1 cellular context compared by ENCODE assay signal in the genomic region with DNA sequence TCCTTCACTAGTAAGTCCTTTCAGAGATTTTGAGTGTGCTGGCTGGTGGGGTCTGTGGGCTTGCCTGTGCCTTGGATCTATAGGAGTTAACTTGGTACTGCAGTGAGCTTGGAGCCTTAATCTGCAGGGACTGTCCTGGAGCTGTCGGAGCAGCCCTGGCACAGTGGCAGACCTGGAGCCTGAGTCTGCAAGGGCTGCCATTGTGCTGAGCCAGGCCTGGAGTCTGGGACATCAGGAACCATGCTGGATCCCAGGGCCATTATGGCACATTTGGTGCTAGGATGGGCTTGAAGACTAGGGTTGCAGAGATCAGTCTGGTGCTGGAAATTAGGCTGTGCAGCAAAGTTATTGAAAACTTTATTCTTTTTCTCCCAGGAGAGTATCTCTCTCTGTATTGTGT.
TF ChIP-seq lines count a peak whose summit lies in the region.

No MANE protein-coding gene starts in this region.

TF ChIP-seq in IMR-90, 13 proteins besides CTCF, POLR2A, EP300 and RAD21:
- TF ChIP-seq, protein P1, sequence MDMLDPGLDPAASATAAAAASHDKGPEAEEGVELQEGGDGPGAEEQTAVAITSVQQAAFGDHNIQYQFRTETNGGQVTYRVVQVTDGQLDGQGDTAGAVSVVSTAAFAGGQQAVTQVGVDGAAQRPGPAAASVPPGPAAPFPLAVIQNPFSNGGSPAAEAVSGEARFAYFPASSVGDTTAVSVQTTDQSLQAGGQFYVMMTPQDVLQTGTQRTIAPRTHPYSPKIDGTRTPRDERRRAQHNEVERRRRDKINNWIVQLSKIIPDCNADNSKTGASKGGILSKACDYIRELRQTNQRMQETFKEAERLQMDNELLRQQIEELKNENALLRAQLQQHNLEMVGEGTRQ (IDR thresholded peaks at IDR 0.05; ENCODE audit: low read depth, low read length) = no peak
- TF ChIP-seq SMC3 (IDR thresholded peaks at IDR 0.05; ENCODE audit: low read depth, low read length) (no peak), RFX5 (IDR thresholded peaks at IDR 0.05; ENCODE audit: low read depth, low read length) (no peak), CHD1 (IDR thresholded peaks at IDR 0.05; ENCODE audit: low read depth, low read length) (no peak), NFE2L2 (IDR thresholded peaks at IDR 0.05; ENCODE audit: low read depth, low read length) (no peak), FOS (IDR thresholded peaks at IDR 0.05; ENCODE audit: low read depth, low read length) (no peak), BHLHE40 (IDR thresholded peaks at IDR 0.05; ENCODE audit: low read depth, low read length) (no peak), RCOR1 (IDR thresholded peaks at IDR 0.05; ENCODE audit: insufficient replicate concordance, low read length) (no peak), CEBPB (IDR thresholded peaks at IDR 0.05; ENCODE audit: low read depth, low read length) (no peak), MAZ (IDR thresholded peaks at IDR 0.05; ENCODE audit: borderline replicate concordance, low read depth, low read length) (no peak), MAFK (IDR thresholded peaks at IDR 0.05; ENCODE audit: low read depth, low read length) (no peak), MXI1 (IDR thresholded peaks at IDR 0.05; ENCODE audit: borderline replicate concordance, low read depth, low read length) (no peak)
- TF ChIP-seq, protein P2, sequence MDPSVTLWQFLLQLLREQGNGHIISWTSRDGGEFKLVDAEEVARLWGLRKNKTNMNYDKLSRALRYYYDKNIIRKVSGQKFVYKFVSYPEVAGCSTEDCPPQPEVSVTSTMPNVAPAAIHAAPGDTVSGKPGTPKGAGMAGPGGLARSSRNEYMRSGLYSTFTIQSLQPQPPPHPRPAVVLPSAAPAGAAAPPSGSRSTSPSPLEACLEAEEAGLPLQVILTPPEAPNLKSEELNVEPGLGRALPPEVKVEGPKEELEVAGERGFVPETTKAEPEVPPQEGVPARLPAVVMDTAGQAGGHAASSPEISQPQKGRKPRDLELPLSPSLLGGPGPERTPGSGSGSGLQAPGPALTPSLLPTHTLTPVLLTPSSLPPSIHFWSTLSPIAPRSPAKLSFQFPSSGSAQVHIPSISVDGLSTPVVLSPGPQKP (IDR thresholded peaks at IDR 0.05; ENCODE audit: borderline replicate concordance, low read depth, low read length) = no peak
